In the genomic region with DNA sequence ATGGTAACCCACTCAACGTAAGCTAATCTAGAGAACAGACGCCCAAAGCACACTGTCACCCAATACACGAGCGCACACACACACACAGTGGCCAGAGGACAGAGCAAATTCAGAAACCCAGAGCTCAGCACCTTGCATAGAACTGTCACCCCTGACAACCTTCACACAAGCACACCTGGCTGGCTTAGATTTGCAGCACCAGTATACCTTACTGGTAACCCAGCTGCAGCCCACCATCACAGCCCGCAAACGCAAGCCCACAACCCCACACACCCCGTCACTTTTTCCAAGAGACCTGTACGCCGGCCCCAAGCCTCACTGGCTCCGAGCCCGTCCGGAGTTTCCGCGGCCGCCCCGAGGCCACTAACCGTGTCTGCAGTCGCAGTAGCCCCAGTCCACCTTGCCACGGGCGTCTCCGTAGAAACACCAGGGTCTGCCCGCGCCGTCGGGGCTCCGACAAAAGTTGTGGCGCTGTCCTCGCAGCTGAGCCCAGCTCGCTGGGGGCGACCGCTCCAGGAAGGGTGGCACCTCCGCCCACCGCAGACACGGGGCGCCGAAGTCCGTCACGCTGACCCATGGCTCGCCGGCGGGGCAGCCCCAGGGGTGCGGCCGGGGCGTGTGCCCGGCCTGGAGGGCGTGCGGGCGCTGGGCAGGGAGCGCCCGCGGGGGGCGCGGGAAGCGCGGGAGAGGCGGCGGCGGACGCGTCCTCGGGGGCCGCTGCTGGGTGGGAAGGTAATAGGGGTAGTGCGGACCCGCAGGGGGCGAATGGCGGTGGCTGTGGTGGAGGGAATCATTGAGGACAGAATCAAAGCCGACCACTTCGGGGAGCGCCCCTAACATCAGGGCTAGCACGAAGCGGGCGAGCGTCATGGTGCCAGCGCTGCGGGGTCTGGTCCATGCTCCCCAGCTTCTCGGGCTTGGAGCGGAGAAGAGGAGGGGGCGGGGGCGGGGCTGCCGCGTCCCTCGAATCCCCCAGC, we compare ENCODE assay signal across 1 cellular context.
TF ChIP-seq lines count a peak whose summit lies in the region.

No MANE protein-coding gene starts in this region.

TF ChIP-seq in H1, 55 proteins besides CTCF, POLR2A, EP300 and RAD21:
- TF ChIP-seq RXRA (IDR thresholded peaks at IDR 0.05; ENCODE audit: insufficient read depth, low read depth, low read length) (no peak), ASH2L (IDR thresholded peaks at IDR 0.05; ENCODE audit: low read length) (peak; percentile 66), TCF12 (IDR thresholded peaks at IDR 0.05; ENCODE audit: low read depth, low read length) (no peak), SIRT6 (IDR thresholded peaks at IDR 0.05; ENCODE audit: low read length) (no peak), SIN3A (conservative IDR thresholded peaks at IDR 0.05 in 1 of 2, IDR thresholded peaks at IDR 0.05 in 1 of 2; ENCODE audit: low read depth in 1 of 2, low read length in 2 of 2) (0 out of 4 replicates have a peak, but pooled peaks of 1 of the 2 experiments have one; percentile 46), SP2 (IDR thresholded peaks at IDR 0.05; ENCODE audit: low read length) (no peak), EGR1 (IDR thresholded peaks at IDR 0.05; ENCODE audit: borderline replicate concordance, low read depth, low read length) (no peak), RBBP5 (IDR thresholded peaks at IDR 0.05; ENCODE audit: borderline replicate concordance, low read depth, low read length) (0 out of 2 replicates have a peak, but pooled peaks have one; percentile 88), TAF7 (optimal IDR thresholded peaks at IDR 0.05; ENCODE audit: borderline replicate concordance, low read depth, low read length) (no peak), BACH1 (IDR thresholded peaks at IDR 0.05; ENCODE audit: low read length) (no peak; the same call in 1 of the 2 replicates), GTF2F1 (IDR thresholded peaks at IDR 0.05; ENCODE audit: borderline replicate concordance, low read depth, low read length) (no peak), HDAC2 (IDR thresholded peaks at IDR 0.05; ENCODE audit: borderline replicate concordance in 1 of 2, low read depth in 2 of 2, low read length in 2 of 2) (0 out of 4 replicates have a peak, but pooled peaks of 1 of the 2 experiments have one; percentile 9), JUN (IDR thresholded peaks at IDR 0.05; ENCODE audit: low read depth, low read length) (no peak), EZH2 (IDR thresholded peaks at IDR 0.05; ENCODE audit: low read depth, low read length, severe bottlenecking) (peak; percentile 61), FOSL1 (IDR thresholded peaks at IDR 0.05; ENCODE audit: insufficient read depth, low read depth, low read length) (no peak), CHD2 (IDR thresholded peaks at IDR 0.05; ENCODE audit: low read length) (no peak), SUZ12 (IDR thresholded peaks at IDR 0.05; ENCODE audit: low read length) (peak; percentile 48; the same call in 1 of the 2 replicates), POU5F1 (IDR thresholded peaks at IDR 0.05; ENCODE audit: low read depth, low read length) (no peak), PHF8 (conservative IDR thresholded peaks at IDR 0.05; ENCODE audit: low read depth, low read length) (peak; percentile 40; the same call in 1 of the 2 replicates), RNF2 (IDR thresholded peaks at IDR 0.05; ENCODE audit: borderline replicate concordance, low read depth, low read length, missing control alignments, poor library complexity, severe bottlenecking) (peak; percentile 40), USF2 (IDR thresholded peaks at IDR 0.05; ENCODE audit: low read length) (no peak), KDM4A (IDR thresholded peaks at IDR 0.05; ENCODE audit: low read depth, low read length, severe bottlenecking) (peak; percentile 96)
- TF ChIP-seq, protein P1, sequence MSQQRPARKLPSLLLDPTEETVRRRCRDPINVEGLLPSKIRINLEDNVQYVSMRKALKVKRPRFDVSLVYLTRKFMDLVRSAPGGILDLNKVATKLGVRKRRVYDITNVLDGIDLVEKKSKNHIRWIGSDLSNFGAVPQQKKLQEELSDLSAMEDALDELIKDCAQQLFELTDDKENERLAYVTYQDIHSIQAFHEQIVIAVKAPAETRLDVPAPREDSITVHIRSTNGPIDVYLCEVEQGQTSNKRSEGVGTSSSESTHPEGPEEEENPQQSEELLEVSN (IDR thresholded peaks at IDR 0.05) = peak; percentile 34; the same call in 1 of the 2 replicates
TF ChIP-seq in H1: peak in this region for 10.
